Comparison of ENCODE assay signal across 1 cellular context in genomic region chr2:210620456-210620855, GRCh38.
TF ChIP-seq lines count a peak whose summit lies in the region.

No MANE protein-coding gene starts in this region.

TF ChIP-seq in WTC11, 78 proteins besides CTCF, POLR2A, EP300 and RAD21 (continued from another document):
- TF ChIP-seq ARID4B (CRISPR knock-in tag; IDR thresholded peaks at IDR 0.05; ENCODE audit: borderline replicate concordance) (no peak), RORB (CRISPR knock-in tag; IDR thresholded peaks at IDR 0.05) (no peak), ZBTB43 (CRISPR knock-in tag; IDR thresholded peaks at IDR 0.05) (no peak), ZBTB21 (CRISPR knock-in tag; IDR thresholded peaks at IDR 0.05; ENCODE audit: borderline replicate concordance) (no peak), IRF2 (CRISPR knock-in tag; IDR thresholded peaks at IDR 0.05; ENCODE audit: borderline replicate concordance, low read depth) (no peak), NR3C1 (CRISPR knock-in tag; conservative IDR thresholded peaks at IDR 0.05; ENCODE audit: low read depth) (no peak), SMAD4 (CRISPR knock-in tag; IDR thresholded peaks at IDR 0.05) (no peak), NFYB (CRISPR knock-in tag; conservative IDR thresholded peaks at IDR 0.05; ENCODE audit: low read depth) (no peak), NR1H2 (CRISPR knock-in tag; IDR thresholded peaks at IDR 0.05) (no peak), NR2C2 (CRISPR knock-in tag; IDR thresholded peaks at IDR 0.05) (no peak)
